ENCODE assay signal across 32 cellular contexts in the genomic region with DNA sequence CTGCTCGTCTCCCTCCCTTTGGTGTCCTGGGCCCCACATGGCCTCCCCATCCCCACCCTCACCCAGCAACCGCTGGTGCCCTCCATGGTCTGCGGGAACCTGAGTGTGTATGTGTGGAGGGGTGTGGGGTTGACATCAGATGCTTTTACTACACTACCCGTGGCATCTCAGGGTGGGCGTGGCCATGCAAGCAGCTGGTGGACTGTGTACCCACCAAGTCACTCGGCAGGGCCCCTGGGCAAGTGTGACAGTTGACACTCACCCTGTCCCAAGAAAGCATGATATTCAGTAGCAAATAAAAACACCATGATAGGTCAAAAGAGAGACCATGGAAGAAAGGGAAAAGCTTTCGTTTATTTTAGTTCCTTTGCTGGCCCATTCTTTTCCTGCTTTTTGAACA. TPM values are rescaled to one million over a fixed set of nuclear protein-coding genes. Genes with fewer than 3 reads are reported as not detected.
"Had no signal": no experiment of that assay in that cellular context is flagged by ENCODE, and none has a peak within 500 bp of the region (broad histone marks: within the 10 kb centered on the region; RNA-seq: fewer than 3 reads in every experiment).

No MANE protein-coding gene starts in this region.

- ATAC-seq: activated CD4-positive, alpha-beta T cell treated with anti-CD3 and anti-CD28 coated beads for 36 hours; activated CD8-positive, alpha-beta memory T cell treated with anti-CD3 and anti-CD28 coated beads, Interleukin-2, amount 10 ng/mL, durations not matched to agents 7 days and 5 days; activated CD8-positive, alpha-beta T cell treated with anti-CD3 and anti-CD28 coated beads, Interleukin-2, amount 10 ng/mL, durations not matched to agents 7 days and 5 days; activated naive CD8-positive, alpha-beta T cell treated with anti-CD3 and anti-CD28 coated beads, Interleukin-2, amount 50 U/mL, for 24 hours; body of pancreas had no signal

- DNase-seq: activated CD4-positive, alpha-beta memory T cell treated with anti-CD3 and anti-CD28 coated beads for 36 hours; activated CD4-positive, alpha-beta T cell treated with anti-CD3 and anti-CD28 coated beads for 36 hours; activated CD4-positive, alpha-beta T cell treated with anti-CD3 and anti-CD28 coated beads, Interleukin-2, amount 10 ng/mL, durations not matched to agents 24 days and 14 days; activated CD4-positive, CD25-positive, alpha-beta regulatory T cell; activated CD4-positive, CD25-positive, alpha-beta regulatory T cell treated with anti-CD3 and anti-CD28 coated beads, Interleukin-2, amount 50 U/mL, for 72 hours; activated CD8-positive, alpha-beta memory T cell treated with anti-CD3 and anti-CD28 coated beads, Interleukin-2, amount 10 ng/mL, durations not matched to agents 7 days and 5 days; activated CD8-positive, alpha-beta memory T cell treated with anti-CD3 and anti-CD28 coated beads, Interleukin-2, amount 50 U/mL, for 4 hours; activated CD8-positive, alpha-beta T cell treated with anti-CD3 and anti-CD28 coated beads, Interleukin-2, amount 10 ng/mL, durations not matched to agents 7 days and 5 days; activated effector memory CD4-positive, alpha-beta T cell treated with anti-CD3 and anti-CD28 coated beads, Interleukin-2, amount 50 U/mL, for 16 hours; activated naive CD4-positive, alpha-beta T cell treated with anti-CD3 and anti-CD28 coated beads for 36 hours; activated naive CD8-positive, alpha-beta T cell treated with anti-CD3 and anti-CD28 coated beads for 36 hours; activated naive CD8-positive, alpha-beta T cell treated with anti-CD3 and anti-CD28 coated beads, Interleukin-2, amount 50 U/mL, for 24 hours; activated T-cell treated with anti-CD3 and anti-CD28 coated beads, Interleukin-2, amount 50 U/mL, for 1 hour; activated T-cell treated with anti-CD3 and anti-CD28 coated beads, Interleukin-2, amount 50 U/mL, for 48 hours; adrenal gland; amygdala; body of pancreas; caudate nucleus; cortex of kidney; dermis blood vessel endothelial cell; effector CD8-positive, alpha-beta T cell; esophagus squamous epithelium; foreskin melanocyte; T-helper 2 cell had no signal

- H3K4me3 ChIP-seq: adrenal gland, body of pancreas, esophagus squamous epithelium, gastroesophageal sphincter had no signal

- H3K27ac ChIP-seq: adrenal gland, epithelial cell of prostate, esophagus squamous epithelium, gastroesophageal sphincter had no signal

- H3K27me3 ChIP-seq: adrenal gland, body of pancreas, gastroesophageal sphincter had no signal

- H3K4me1 ChIP-seq: adrenal gland had no signal

- H3K36me3 ChIP-seq: adrenal gland, esophagus squamous epithelium, gastroesophageal sphincter had no signal

- H3K9me3 ChIP-seq: adrenal gland, body of pancreas, esophagus squamous epithelium, gastroesophageal sphincter had no signal

RNA-seq across cellular contexts. Expression of gene NXNL2, which starts 7.4 kb away (rescaled TPM):
- total RNA-seq: activated CD4-positive, alpha-beta memory T cell treated with anti-CD3 and anti-CD28 coated beads for 36 hours; activated CD4-positive, alpha-beta T cell treated with anti-CD3 and anti-CD28 coated beads for 36 hours; activated CD4-positive, alpha-beta T cell treated with anti-CD3 and anti-CD28 coated beads, Interleukin-2, amount 10 ng/mL, durations not matched to agents 24 days and 14 days; activated CD8-positive, alpha-beta memory T cell treated with anti-CD3 and anti-CD28 coated beads for 36 hours; activated CD8-positive, alpha-beta memory T cell treated with anti-CD3 and anti-CD28 coated beads, Interleukin-2, amount 10 ng/mL, durations not matched to agents 7 days and 5 days; activated CD8-positive, alpha-beta T cell treated with anti-CD3 and anti-CD28 coated beads, Interleukin-2, amount 10 ng/mL, durations not matched to agents 7 days and 5 days; activated naive CD4-positive, alpha-beta T cell treated with anti-CD3 and anti-CD28 coated beads for 36 hours; activated naive CD8-positive, alpha-beta T cell treated with anti-CD3 and anti-CD28 coated beads for 36 hours; activated T-helper 1 cell treated with anti-CD3 and anti-CD28 coated beads, Interleukin-12 subunit alpha, Interleukin-12 subunit beta, Interleukin-2, Interleukin-4 antibody, amounts not matched to agents 30 ng/mL and 10 ng/mL and 1 ng/mL, durations not matched to agents 14 hours and 24 hours and 36 hours; activated T-helper 2 cell treated with anti-CD3 and anti-CD28 coated beads, Interferon-gamma antibody, Interleukin-2, Interleukin-4, amounts not matched to agents 10 μg/mL and 5 μg/mL and 100 μg/mL, durations not matched to agents 14 hours and 24 hours and 36 hours; dermis blood vessel endothelial cell; endothelial cell of umbilical vein; glomerular endothelial cell; T-helper 1 cell treated with Interleukin-12 subunit alpha and Interleukin-12 subunit beta and Interleukin-4 antibody, amounts not matched to agents 30 ng/mL and 1 ng/mL, for 36 hours had no signal
